ENCODE assay signal across 10 cellular contexts in genomic region chrX:65196758-65197371, GRCh38.
DNase-seq lines count a peak whose midpoint lies in the region; ATAC-seq and TF ChIP-seq lines count a peak whose summit lies in the region.
"Had no signal": no experiment of that assay in that cellular context is flagged by ENCODE, and none has a peak within 500 bp of the region (broad histone marks: within the 10 kb centered on the region; RNA-seq: fewer than 3 reads in every experiment).

No MANE protein-coding gene starts in this region.

- no peak overlapping the region for H3K27ac ChIP-seq in thyroid gland
- H3K27ac ChIP-seq in breast epithelium, result no peak overlapping the region
- H3K27ac ChIP-seq: KMS-11 had no signal

- H3K4me1 ChIP-seq in thyroid gland (no peaks in the 10 kb centered on the region), breast epithelium (no peaks in the 10 kb centered on the region)

- H3K4me1 Mint-ChIP-seq in activated naive CD4-positive, alpha-beta T cell treated with anti-CD3 and anti-CD28 coated beads, Interleukin-2, amount 10 ng/mL, durations not matched to agents 7 days and 5 days, result no peaks in the 10 kb centered on the region
- H3K4me1 Mint-ChIP-seq in activated T-cell treated with anti-CD3 and anti-CD28 coated beads, Interleukin-2, amount 50 U/mL, for 24 hours (ENCODE audit: low read depth), result peaks cover 5% of the 10 kb centered on the region

- intact Hi-C loops in thyroid gland (cut with DNase I) (no loop called here), breast epithelium (cut with DNase I; ENCODE audit: low total_unique reads) (no loop called here)

- no peak for ATAC-seq in activated naive CD4-positive, alpha-beta T cell treated with anti-CD3 and anti-CD28 coated beads, Interleukin-2, amount 50 U/mL, for 72 hours
- no peak for ATAC-seq in HG03045 (IDR thresholded peaks at IDR 0.05; ENCODE audit: unreplicated experiment)

- WGBS in thyroid gland, 2 donors, result 5 to 11% methylated on average over 7 to 15 of the region's 15 CpGs

- CTCF ChIA-PET in activated naive CD4-positive, alpha-beta T cell treated with anti-CD3 and anti-CD28 coated beads, Interleukin-2, amount 10 ng/mL, durations not matched to agents 7 days and 5 days (lab: Charles Lee), result no interaction called here

- H3K36me3 Mint-ChIP-seq in activated naive CD4-positive, alpha-beta T cell treated with anti-CD3 and anti-CD28 coated beads, Interleukin-2, amount 10 ng/mL, durations not matched to agents 7 days and 5 days, result no peaks in the 10 kb centered on the region
- H3K36me3 Mint-ChIP-seq in activated naive CD4-positive, alpha-beta T cell treated with anti-CD3 and anti-CD28 coated beads, Interleukin-2, amount 50 U/mL, for 72 hours, result peaks cover 17 to 24% of the 10 kb centered on the region in 2 donors
- peaks cover 27% of the 10 kb centered on the region for H3K36me3 Mint-ChIP-seq in activated T-cell treated with anti-CD3 and anti-CD28 coated beads, Interleukin-2, amount 50 U/mL, for 24 hours (ENCODE audit: low read depth)

- H3K27me3 ChIP-seq in thyroid gland (no peaks in the 10 kb centered on the region), breast epithelium (no peaks in the 10 kb centered on the region)

- TF ChIP-seq POLR2A in thyroid gland (IDR thresholded peaks at IDR 0.05) (no peak), breast epithelium (IDR thresholded peaks at IDR 0.05) (no peak)

- H3K36me3 ChIP-seq in thyroid gland, result no peaks in the 10 kb centered on the region
- no peaks in the 10 kb centered on the region for H3K36me3 ChIP-seq in breast epithelium

- H3K27ac Mint-ChIP-seq in activated naive CD4-positive, alpha-beta T cell treated with anti-CD3 and anti-CD28 coated beads, Interleukin-2, amount 10 ng/mL, durations not matched to agents 7 days and 5 days, result no peak overlapping the region
- no peak overlapping the region for H3K27ac Mint-ChIP-seq in activated naive CD4-positive, alpha-beta T cell treated with anti-CD3 and anti-CD28 coated beads, Interleukin-2, amount 50 U/mL, for 72 hours
- H3K27ac Mint-ChIP-seq in activated T-cell treated with anti-CD3 and anti-CD28 coated beads, Interleukin-2, amount 50 U/mL, for 24 hours, result no peak overlapping the region
- H3K27ac Mint-ChIP-seq: T-cell had no signal

- H3K9me3 Mint-ChIP-seq in activated naive CD4-positive, alpha-beta T cell treated with anti-CD3 and anti-CD28 coated beads, Interleukin-2, amount 10 ng/mL, durations not matched to agents 7 days and 5 days, result peaks cover 6% of the 10 kb centered on the region
- H3K9me3 Mint-ChIP-seq in activated naive CD4-positive, alpha-beta T cell treated with anti-CD3 and anti-CD28 coated beads, Interleukin-2, amount 50 U/mL, for 72 hours, result peaks cover 8 to 26% of the 10 kb centered on the region in 2 donors
- H3K9me3 Mint-ChIP-seq in activated T-cell treated with anti-CD3 and anti-CD28 coated beads, Interleukin-2, amount 50 U/mL, for 24 hours, result peaks cover 7% of the 10 kb centered on the region

- DNase-seq in activated naive CD4-positive, alpha-beta T cell treated with anti-CD3 and anti-CD28 coated beads, Interleukin-2, amount 10 ng/mL, durations not matched to agents 7 days and 5 days, result peak; percentile 20
- DNase-seq in activated naive CD4-positive, alpha-beta T cell treated with anti-CD3 and anti-CD28 coated beads, Interleukin-2, amount 50 U/mL, for 72 hours (ENCODE audit: low spot score in 2 of 2), result no peak
- DNase-seq in SHP77 treated with DMSO at 0.1 percent for 48 hours (lab: John Stamatoyannopoulos, UW) (peak; percentile 34), iPS-NIHi11 (ENCODE audit: low spot score) (peak; percentile 59), thyroid gland (peak; percentile 4 to 34), breast epithelium (ENCODE audit: low spot score in 2 of 2) (no peak)
- no peak for DNase-seq in activated T-cell treated with anti-CD3 and anti-CD28 coated beads, Interleukin-2, amount 50 U/mL, for 24 hours

- H3K4me3 ChIP-seq in thyroid gland (replicated peaks in 1 of 3), result no peak overlapping the region
- H3K4me3 ChIP-seq in breast epithelium, result no peak overlapping the region

- no peaks in the 10 kb centered on the region for H3K9me3 ChIP-seq in thyroid gland
- peaks cover 10 to 21% of the 10 kb centered on the region in 2 donors for H3K9me3 ChIP-seq in breast epithelium

- H3K4me3 Mint-ChIP-seq in activated naive CD4-positive, alpha-beta T cell treated with anti-CD3 and anti-CD28 coated beads, Interleukin-2, amount 10 ng/mL, durations not matched to agents 7 days and 5 days, result no peak overlapping the region
- H3K4me3 Mint-ChIP-seq in activated T-cell treated with anti-CD3 and anti-CD28 coated beads, Interleukin-2, amount 50 U/mL, for 24 hours, result no peak overlapping the region

- TF ChIP-seq CTCF in thyroid gland (IDR thresholded peaks at IDR 0.05), result no peak
- TF ChIP-seq CTCF in breast epithelium (IDR thresholded peaks at IDR 0.05), result peak in 1 of 3 donors; percentile 11

- no peaks in the 10 kb centered on the region for H3K27me3 Mint-ChIP-seq in activated naive CD4-positive, alpha-beta T cell treated with anti-CD3 and anti-CD28 coated beads, Interleukin-2, amount 10 ng/mL, durations not matched to agents 7 days and 5 days
- peaks cover 43% of the 10 kb centered on the region for H3K27me3 Mint-ChIP-seq in activated T-cell treated with anti-CD3 and anti-CD28 coated beads, Interleukin-2, amount 50 U/mL, for 24 hours

Comparison
In these comparisons a context has a peak if more than half of its experiments do, and no peak if none do; other contexts are left out.
1. DNase-seq: peak in activated naive CD4-positive, alpha-beta T cell treated with anti-CD3 and anti-CD28 coated beads, Interleukin-2, amount 10 ng/mL, durations not matched to agents 7 days and 5 days (single experiment), SHP77 treated with DMSO at 0.1 percent for 48 hours (single experiment), iPS-NIHi11 (single experiment) and thyroid gland (2 of 2); none in activated naive CD4-positive, alpha-beta T cell treated with anti-CD3 and anti-CD28 coated beads, Interleukin-2, amount 50 U/mL, for 72 hours (0 of 2), breast epithelium (0 of 2) and activated T-cell treated with anti-CD3 and anti-CD28 coated beads, Interleukin-2, amount 50 U/mL, for 24 hours (single experiment).